Comparison of ENCODE assay signal across 1 cellular context in the genomic region with DNA sequence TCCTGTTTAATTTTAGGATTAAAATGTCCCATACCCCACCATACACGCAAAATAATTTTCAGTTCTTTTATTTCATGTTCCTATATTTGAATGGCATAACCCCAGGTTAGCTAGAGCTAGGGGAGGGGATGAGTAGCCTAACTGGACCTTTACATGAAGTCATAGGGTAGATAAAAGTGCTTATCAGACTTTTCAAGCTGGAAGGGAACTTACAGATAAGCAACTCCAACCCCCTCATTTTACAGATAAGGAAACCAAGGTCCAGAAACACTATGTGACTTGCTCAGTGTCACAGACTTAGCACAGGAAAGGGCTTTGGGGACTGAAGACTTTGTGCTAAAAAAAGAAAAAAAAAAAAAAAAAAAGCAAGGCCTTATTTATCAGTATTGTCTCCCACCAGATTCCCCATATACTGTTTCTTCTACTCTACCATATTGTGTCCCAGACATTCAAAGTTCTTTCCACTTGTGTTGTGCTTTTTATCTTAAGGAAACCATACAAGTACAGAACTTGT.
TF ChIP-seq lines count a peak whose summit lies in the region.

No MANE protein-coding gene starts in this region.

TF ChIP-seq in K562, 482 proteins besides CTCF, POLR2A, EP300 and RAD21 (continued from another document and continues in another):
- TF ChIP-seq, protein P1, sequence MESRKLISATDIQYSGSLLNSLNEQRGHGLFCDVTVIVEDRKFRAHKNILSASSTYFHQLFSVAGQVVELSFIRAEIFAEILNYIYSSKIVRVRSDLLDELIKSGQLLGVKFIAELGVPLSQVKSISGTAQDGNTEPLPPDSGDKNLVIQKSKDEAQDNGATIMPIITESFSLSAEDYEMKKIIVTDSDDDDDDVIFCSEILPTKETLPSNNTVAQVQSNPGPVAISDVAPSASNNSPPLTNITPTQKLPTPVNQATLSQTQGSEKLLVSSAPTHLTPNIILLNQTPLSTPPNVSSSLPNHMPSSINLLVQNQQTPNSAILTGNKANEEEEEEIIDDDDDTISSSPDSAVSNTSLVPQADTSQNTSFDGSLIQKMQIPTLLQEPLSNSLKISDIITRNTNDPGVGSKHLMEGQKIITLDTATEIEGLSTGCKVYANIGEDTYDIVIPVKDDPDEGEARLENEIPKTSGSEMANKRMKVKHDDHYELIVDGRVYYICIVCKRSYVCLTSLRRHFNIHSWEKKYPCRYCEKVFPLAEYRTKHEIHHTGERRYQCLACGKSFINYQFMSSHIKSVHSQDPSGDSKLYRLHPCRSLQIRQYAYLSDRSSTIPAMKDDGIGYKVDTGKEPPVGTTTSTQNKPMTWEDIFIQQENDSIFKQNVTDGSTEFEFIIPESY (CRISPR knock-in tag; IDR thresholded peaks at IDR 0.05) = no peak
- TF ChIP-seq GATA2 (CRISPR knock-in tag; IDR thresholded peaks at IDR 0.05) (peak; percentile 93), E2F3 (CRISPR knock-in tag; IDR thresholded peaks at IDR 0.05) (no peak), ERF (CRISPR knock-in tag; IDR thresholded peaks at IDR 0.05) (no peak), MEF2D (tag; conservative IDR thresholded peaks at IDR 0.05; ENCODE audit: low read depth) (peak; percentile 91), ADNP (tag; IDR thresholded peaks at IDR 0.05) (peak; percentile 64; the same call in 1 of the 2 replicates), SP2 (IDR thresholded peaks at IDR 0.05; ENCODE audit: extremely low read depth, low read depth, low read length, poor library complexity, severe bottlenecking) (no peak), XRCC4 (IDR thresholded peaks at IDR 0.05; ENCODE audit: extremely low read depth, insufficient read depth, insufficient read length) (no peak), CBFB (CRISPR knock-in tag; IDR thresholded peaks at IDR 0.05) (no peak), ZKSCAN8 (CRISPR knock-in tag; IDR thresholded peaks at IDR 0.05) (peak; percentile 74), CBFA2T2 (conservative IDR thresholded peaks at IDR 0.05) (peak; percentile 97), NFE2 (IDR thresholded peaks at IDR 0.05; ENCODE audit: low read depth) (peak; percentile 72), MEIS2 (IDR thresholded peaks at IDR 0.05; ENCODE audit: partially characterized antibody) (peak; percentile 48), CHD4 (IDR thresholded peaks at IDR 0.05; ENCODE audit: insufficient read depth, insufficient replicate concordance, low read depth, low read length, poor library complexity, severe bottlenecking) (no peak), NFXL1 (CRISPR knock-in tag; IDR thresholded peaks at IDR 0.05) (no peak), SRF (CRISPR knock-in tag; IDR thresholded peaks at IDR 0.05) (peak in 1 of 2 experiments; percentile 10; a peak in 1 of 4 replicates), ZNF436 (CRISPR knock-in tag; IDR thresholded peaks at IDR 0.05) (no peak)
- TF ChIP-seq, protein P2, sequence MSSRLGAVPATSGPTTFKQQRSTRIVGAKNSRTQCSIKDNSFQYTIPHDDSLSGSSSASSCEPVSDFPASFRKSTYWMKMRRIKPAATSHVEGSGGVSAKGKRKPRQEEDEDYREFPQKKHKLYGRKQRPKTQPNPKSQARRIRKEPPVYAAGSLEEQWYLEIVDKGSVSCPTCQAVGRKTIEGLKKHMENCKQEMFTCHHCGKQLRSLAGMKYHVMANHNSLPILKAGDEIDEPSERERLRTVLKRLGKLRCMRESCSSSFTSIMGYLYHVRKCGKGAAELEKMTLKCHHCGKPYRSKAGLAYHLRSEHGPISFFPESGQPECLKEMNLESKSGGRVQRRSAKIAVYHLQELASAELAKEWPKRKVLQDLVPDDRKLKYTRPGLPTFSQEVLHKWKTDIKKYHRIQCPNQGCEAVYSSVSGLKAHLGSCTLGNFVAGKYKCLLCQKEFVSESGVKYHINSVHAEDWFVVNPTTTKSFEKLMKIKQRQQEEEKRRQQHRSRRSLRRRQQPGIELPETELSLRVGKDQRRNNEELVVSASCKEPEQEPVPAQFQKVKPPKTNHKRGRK (tag; IDR thresholded peaks at IDR 0.05) = no peak
- TF ChIP-seq, protein P3, sequence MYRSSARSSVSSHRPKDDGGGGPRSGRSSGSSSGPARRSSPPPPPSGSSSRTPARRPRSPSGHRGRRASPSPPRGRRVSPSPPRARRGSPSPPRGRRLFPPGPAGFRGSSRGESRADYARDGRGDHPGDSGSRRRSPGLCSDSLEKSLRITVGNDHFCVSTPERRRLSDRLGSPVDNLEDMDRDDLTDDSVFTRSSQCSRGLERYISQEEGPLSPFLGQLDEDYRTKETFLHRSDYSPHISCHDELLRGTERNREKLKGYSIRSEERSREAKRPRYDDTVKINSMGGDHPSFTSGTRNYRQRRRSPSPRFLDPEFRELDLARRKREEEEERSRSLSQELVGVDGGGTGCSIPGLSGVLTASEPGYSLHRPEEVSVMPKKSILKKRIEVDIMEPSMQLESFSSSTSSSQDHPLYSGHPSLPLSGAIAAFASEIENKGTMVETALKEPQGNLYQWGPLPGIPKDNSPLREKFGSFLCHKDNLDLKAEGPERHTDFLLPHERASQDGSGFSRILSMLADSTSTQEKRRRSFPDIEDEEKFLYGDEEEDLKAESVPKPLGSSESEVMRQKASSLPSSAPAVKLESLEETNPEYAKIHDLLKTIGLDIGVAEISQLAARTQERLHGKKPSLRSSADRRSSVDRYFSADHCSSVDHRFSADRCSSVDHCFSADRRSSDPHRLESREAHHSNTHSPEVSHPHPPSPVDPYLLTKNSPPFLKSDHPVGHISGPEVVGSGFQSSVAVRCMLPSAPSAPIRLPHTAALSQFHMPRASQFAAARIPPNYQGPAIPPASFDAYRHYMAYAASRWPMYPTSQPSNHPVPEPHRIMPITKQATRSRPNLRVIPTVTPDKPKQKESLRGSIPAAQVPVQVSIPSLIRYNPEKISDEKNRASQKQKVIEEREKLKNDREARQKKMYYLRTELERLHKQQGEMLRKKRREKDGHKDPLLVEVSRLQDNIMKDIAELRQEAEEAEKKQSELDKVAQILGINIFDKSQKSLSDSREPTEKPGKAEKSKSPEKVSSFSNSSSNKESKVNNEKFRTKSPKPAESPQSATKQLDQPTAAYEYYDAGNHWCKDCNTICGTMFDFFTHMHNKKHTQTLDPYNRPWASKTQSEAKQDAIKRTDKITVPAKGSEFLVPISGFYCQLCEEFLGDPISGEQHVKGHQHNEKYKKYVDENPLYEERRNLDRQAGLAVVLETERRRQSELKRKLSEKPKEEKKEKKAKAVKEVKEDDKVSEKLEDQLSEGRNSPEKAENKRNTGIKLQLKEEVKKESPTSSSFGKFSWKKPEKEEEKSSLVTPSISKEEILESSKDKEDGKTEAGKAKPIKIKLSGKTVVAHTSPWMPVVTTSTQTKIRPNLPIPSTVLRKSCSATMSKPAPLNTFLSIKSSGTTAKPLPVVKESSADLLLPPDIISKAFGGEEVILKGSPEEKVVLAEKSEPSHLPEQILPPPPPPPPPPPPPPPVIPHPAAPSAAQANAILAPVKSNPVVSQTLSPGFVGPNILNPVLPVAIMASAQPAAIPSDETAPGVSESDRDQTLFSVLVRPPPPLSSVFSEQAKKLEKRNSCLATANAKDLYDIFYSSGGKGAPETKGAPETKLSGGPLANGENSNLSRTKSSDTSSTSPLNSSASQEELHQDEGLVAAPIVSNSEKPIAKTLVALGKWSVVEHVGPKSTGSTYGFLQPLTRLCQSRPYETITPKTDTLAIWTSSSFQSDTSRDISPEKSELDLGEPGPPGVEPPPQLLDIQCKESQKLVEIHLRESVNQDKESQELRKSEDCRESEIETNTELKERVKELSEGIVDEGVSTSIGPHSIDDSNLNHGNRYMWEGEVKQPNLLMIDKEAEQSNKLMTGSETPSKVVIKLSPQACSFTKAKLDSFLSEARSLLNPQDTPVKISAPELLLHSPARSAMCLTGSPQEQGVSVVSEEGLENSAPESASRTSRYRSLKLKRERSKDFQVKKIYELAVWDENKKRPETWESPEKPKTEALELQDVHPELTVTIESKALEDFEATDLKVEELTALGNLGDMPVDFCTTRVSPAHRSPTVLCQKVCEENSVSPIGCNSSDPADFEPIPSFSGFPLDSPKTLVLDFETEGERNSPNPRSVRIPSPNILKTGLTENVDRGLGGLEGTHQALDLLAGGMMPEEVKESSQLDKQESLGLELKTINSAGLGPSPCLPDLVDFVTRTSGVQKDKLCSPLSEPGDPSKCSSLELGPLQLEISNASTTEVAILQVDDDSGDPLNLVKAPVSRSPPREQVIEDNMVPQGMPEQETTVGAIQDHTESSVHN (IDR thresholded peaks at IDR 0.05; ENCODE audit: borderline replicate concordance in 1 of 2, low read depth in 1 of 2) = peak in 1 of 2 experiments; percentile 67; a peak in 1 of 4 replicates
- TF ChIP-seq, protein P4, sequence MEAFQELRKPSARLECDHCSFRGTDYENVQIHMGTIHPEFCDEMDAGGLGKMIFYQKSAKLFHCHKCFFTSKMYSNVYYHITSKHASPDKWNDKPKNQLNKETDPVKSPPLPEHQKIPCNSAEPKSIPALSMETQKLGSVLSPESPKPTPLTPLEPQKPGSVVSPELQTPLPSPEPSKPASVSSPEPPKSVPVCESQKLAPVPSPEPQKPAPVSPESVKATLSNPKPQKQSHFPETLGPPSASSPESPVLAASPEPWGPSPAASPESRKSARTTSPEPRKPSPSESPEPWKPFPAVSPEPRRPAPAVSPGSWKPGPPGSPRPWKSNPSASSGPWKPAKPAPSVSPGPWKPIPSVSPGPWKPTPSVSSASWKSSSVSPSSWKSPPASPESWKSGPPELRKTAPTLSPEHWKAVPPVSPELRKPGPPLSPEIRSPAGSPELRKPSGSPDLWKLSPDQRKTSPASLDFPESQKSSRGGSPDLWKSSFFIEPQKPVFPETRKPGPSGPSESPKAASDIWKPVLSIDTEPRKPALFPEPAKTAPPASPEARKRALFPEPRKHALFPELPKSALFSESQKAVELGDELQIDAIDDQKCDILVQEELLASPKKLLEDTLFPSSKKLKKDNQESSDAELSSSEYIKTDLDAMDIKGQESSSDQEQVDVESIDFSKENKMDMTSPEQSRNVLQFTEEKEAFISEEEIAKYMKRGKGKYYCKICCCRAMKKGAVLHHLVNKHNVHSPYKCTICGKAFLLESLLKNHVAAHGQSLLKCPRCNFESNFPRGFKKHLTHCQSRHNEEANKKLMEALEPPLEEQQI (IDR thresholded peaks at IDR 0.05) = peak; percentile 95
- TF ChIP-seq, protein P5, sequence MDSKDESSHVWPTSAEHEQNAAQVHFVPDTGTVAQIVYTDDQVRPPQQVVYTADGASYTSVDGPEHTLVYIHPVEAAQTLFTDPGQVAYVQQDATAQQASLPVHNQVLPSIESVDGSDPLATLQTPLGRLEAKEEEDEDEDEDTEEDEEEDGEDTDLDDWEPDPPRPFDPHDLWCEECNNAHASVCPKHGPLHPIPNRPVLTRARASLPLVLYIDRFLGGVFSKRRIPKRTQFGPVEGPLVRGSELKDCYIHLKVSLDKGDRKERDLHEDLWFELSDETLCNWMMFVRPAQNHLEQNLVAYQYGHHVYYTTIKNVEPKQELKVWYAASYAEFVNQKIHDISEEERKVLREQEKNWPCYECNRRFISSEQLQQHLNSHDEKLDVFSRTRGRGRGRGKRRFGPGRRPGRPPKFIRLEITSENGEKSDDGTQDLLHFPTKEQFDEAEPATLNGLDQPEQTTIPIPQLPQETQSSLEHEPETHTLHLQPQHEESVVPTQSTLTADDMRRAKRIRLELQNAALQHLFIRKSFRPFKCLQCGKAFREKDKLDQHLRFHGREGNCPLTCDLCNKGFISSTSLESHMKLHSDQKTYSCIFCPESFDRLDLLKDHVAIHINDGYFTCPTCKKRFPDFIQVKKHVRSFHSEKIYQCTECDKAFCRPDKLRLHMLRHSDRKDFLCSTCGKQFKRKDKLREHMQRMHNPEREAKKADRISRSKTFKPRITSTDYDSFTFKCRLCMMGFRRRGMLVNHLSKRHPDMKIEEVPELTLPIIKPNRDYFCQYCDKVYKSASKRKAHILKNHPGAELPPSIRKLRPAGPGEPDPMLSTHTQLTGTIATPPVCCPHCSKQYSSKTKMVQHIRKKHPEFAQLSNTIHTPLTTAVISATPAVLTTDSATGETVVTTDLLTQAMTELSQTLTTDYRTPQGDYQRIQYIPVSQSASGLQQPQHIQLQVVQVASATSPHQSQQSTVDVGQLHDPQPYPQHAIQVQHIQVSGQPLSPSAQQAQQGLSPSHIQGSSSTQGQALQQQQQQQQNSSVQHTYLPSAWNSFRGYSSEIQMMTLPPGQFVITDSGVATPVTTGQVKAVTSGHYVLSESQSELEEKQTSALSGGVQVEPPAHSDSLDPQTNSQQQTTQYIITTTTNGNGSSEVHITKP (IDR thresholded peaks at IDR 0.05; ENCODE audit: partially characterized antibody) = peak; percentile 73
- TF ChIP-seq, protein P6, sequence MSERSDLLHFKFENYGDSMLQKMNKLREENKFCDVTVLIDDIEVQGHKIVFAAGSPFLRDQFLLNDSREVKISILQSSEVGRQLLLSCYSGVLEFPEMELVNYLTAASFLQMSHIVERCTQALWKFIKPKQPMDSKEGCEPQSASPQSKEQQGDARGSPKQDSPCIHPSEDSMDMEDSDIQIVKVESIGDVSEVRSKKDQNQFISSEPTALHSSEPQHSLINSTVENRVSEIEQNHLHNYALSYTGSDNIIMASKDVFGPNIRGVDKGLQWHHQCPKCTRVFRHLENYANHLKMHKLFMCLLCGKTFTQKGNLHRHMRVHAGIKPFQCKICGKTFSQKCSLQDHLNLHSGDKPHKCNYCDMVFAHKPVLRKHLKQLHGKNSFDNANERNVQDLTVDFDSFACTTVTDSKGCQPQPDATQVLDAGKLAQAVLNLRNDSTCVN (CRISPR knock-in tag; IDR thresholded peaks at IDR 0.05) = no peak
- TF ChIP-seq, protein P7, sequence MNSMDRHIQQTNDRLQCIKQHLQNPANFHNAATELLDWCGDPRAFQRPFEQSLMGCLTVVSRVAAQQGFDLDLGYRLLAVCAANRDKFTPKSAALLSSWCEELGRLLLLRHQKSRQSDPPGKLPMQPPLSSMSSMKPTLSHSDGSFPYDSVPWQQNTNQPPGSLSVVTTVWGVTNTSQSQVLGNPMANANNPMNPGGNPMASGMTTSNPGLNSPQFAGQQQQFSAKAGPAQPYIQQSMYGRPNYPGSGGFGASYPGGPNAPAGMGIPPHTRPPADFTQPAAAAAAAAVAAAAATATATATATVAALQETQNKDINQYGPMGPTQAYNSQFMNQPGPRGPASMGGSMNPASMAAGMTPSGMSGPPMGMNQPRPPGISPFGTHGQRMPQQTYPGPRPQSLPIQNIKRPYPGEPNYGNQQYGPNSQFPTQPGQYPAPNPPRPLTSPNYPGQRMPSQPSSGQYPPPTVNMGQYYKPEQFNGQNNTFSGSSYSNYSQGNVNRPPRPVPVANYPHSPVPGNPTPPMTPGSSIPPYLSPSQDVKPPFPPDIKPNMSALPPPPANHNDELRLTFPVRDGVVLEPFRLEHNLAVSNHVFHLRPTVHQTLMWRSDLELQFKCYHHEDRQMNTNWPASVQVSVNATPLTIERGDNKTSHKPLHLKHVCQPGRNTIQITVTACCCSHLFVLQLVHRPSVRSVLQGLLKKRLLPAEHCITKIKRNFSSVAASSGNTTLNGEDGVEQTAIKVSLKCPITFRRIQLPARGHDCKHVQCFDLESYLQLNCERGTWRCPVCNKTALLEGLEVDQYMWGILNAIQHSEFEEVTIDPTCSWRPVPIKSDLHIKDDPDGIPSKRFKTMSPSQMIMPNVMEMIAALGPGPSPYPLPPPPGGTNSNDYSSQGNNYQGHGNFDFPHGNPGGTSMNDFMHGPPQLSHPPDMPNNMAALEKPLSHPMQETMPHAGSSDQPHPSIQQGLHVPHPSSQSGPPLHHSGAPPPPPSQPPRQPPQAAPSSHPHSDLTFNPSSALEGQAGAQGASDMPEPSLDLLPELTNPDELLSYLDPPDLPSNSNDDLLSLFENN (IDR thresholded peaks at IDR 0.05; ENCODE audit: low read depth in 2 of 2, low read length in 2 of 2) = peak in 1 of 2 experiments; percentile 98; a peak in 2 of 4 replicates
- TF ChIP-seq, protein P8, sequence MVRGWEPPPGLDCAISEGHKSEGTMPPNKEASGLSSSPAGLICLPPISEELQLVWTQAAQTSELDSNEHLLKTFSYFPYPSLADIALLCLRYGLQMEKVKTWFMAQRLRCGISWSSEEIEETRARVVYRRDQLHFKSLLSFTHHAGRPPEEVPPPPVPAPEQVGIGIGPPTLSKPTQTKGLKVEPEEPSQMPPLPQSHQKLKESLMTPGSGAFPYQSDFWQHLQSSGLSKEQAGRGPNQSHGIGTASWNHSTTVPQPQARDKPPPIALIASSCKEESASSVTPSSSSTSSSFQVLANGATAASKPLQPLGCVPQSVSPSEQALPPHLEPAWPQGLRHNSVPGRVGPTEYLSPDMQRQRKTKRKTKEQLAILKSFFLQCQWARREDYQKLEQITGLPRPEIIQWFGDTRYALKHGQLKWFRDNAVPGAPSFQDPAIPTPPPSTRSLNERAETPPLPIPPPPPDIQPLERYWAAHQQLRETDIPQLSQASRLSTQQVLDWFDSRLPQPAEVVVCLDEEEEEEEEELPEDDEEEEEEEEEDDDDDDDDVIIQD (CRISPR knock-in tag; IDR thresholded peaks at IDR 0.05) = no peak
